ENCODE assay signal across 11 cellular contexts in genomic region chr1:173406783-173407230, GRCh38.
DNase-seq lines count a peak whose midpoint lies in the region; ATAC-seq and TF ChIP-seq lines count a peak whose summit lies in the region.
"Had no signal": no experiment of that assay in that cellular context is flagged by ENCODE, and none has a peak within 500 bp of the region (broad histone marks: within the 10 kb centered on the region; RNA-seq: fewer than 3 reads in every experiment).

No MANE protein-coding gene starts in this region.

- peaks cover 17% of the 10 kb centered on the region for H3K4me1 Mint-ChIP-seq in activated T-helper 17 cell treated with anti-CD3 and anti-CD28 coated beads, Interleukin-2, amount 50 U/mL, for 72 hours

- no peaks in the 10 kb centered on the region for H3K27me3 ChIP-seq in BLaER1
- H3K27me3 ChIP-seq in muscle layer of duodenum (ENCODE audit: low read depth, low read length) = no peaks in the 10 kb centered on the region
- H3K27me3 ChIP-seq: body of pancreas had no signal

- H3K4me1 ChIP-seq in BLaER1 (peaks cover 55% of the 10 kb centered on the region), muscle layer of duodenum (ENCODE audit: control insufficient read depth in 1 of 2, insufficient read depth in 2 of 2, low read length in 2 of 2) (peaks cover 0 to 9% of the 10 kb centered on the region in 2 donors)
- H3K4me1 ChIP-seq: body of pancreas had no signal

- no peaks in the 10 kb centered on the region for H3K9me3 ChIP-seq in BLaER1
- H3K9me3 ChIP-seq in muscle layer of duodenum (ENCODE audit: control insufficient read depth in 1 of 2, low read length in 2 of 2) = no peaks in the 10 kb centered on the region
- H3K9me3 ChIP-seq: body of pancreas had no signal

- H3K27ac ChIP-seq in BLaER1 (peak overlapping the region; percentile 69), muscle layer of duodenum (ENCODE audit: low read length) (no peak overlapping the region)
- H3K27ac ChIP-seq: body of pancreas, VCaP had no signal

- H3K4me3 ChIP-seq in BLaER1 (peak overlapping the region; percentile 56), GM12875 (ENCODE audit: low read depth, low read length) (peak overlapping the region; percentile 12), muscle layer of duodenum (ENCODE audit: low read depth in 1 of 2, low read length in 2 of 2) (peak overlapping the region; percentile 51 to 69)
- H3K4me3 ChIP-seq: body of pancreas had no signal

- H3K36me3 Mint-ChIP-seq in activated T-helper 17 cell treated with anti-CD3 and anti-CD28 coated beads, Interleukin-2, amount 50 U/mL, for 72 hours (ENCODE audit: low read depth) = no peaks in the 10 kb centered on the region

- no peak for ATAC-seq in activated T-helper 17 cell treated with anti-CD3 and anti-CD28 coated beads, Interleukin-2, amount 50 U/mL, for 72 hours (replicated peaks)
- ATAC-seq in GM18502 (IDR thresholded peaks at IDR 0.05; ENCODE audit: poor library complexity, unreplicated experiment) (no peak), HG02571 (IDR thresholded peaks at IDR 0.05; ENCODE audit: unreplicated experiment) (no peak)
- ATAC-seq: body of pancreas had no signal

- no peak overlapping the region for H3K27ac Mint-ChIP-seq in activated T-helper 17 cell treated with anti-CD3 and anti-CD28 coated beads, Interleukin-2, amount 50 U/mL, for 72 hours

- no peak for DNase-seq in midbrain (lab: John Stamatoyannopoulos, UW)
- DNase-seq in stimulated activated CD4-positive, alpha-beta T cell treated with anti-CD3 and anti-CD28 coated beads, Interleukin-12 subunit alpha, Interleukin-12 subunit beta, amount 100 ng/mL, for 4 hours = no peak
- DNase-seq: body of pancreas, foreskin melanocyte had no signal

- H3K27me3 Mint-ChIP-seq in activated T-helper 17 cell treated with anti-CD3 and anti-CD28 coated beads, Interleukin-2, amount 50 U/mL, for 72 hours = no peaks in the 10 kb centered on the region

- peak overlapping the region; percentile 91 for H3K4me2 ChIP-seq in BLaER1

- peak overlapping the region; percentile 39 for H3K4me3 Mint-ChIP-seq in activated T-helper 17 cell treated with anti-CD3 and anti-CD28 coated beads, Interleukin-2, amount 50 U/mL, for 72 hours

- H4K20me1 ChIP-seq in BLaER1 = no peaks in the 10 kb centered on the region

- H3K9ac ChIP-seq in BLaER1 = peak overlapping the region; percentile 55; the same call in 1 of the 2 replicates

- TF ChIP-seq CTCF in GM12875 (IDR thresholded peaks at IDR 0.05; ENCODE audit: borderline replicate concordance, insufficient read depth, low read depth, low read length) = no peak

- no peaks in the 10 kb centered on the region for H3K9me3 Mint-ChIP-seq in activated T-helper 17 cell treated with anti-CD3 and anti-CD28 coated beads, Interleukin-2, amount 50 U/mL, for 72 hours

- H3K36me3 ChIP-seq in BLaER1 (no peaks in the 10 kb centered on the region), muscle layer of duodenum (ENCODE audit: control insufficient read depth in 1 of 2, insufficient read depth in 2 of 2, low read length in 2 of 2) (no peaks in the 10 kb centered on the region)
